29 cellular contexts compared by ENCODE assay signal in the genomic region with DNA sequence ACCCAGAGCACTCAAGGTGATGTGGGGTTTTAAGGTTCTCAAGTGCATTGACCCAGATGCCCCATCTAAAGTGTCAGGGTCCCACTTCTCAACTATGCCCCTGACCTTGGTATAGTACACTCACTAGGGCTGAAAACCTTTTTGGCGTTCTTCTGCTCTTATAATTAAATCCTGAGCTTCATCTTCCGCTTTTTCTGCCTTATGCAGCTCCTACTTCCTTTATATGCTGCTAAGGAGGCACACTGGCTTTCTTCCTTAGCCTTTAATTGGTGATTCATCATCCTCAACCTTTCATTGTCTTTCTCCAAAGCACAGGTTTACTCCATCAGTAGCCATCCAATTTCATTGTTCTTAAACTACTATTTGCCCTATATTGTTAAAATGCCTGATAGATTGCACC.
"Had no signal": no experiment of that assay in that cellular context is flagged by ENCODE, and none has a peak within 500 bp of the region (broad histone marks: within the 10 kb centered on the region; RNA-seq: fewer than 3 reads in every experiment).

No MANE protein-coding gene starts in this region.

- H3K27ac ChIP-seq: brain microvascular endothelial cell, esophagus muscularis mucosa, foreskin keratinocyte, heart right ventricle, left lung, lower lobe of right lung, parathyroid adenoma, right atrium auricular region, stomach, suprapubic skin, tibial nerve had no signal

- H3K4me1 ChIP-seq: esophagus muscularis mucosa, foreskin keratinocyte, parathyroid adenoma, right atrium auricular region had no signal

- ATAC-seq: activated T-cell treated with anti-CD3 and anti-CD28 coated beads, Interleukin-2, amount 50 U/mL, for 4 hours; activated T-helper 17 cell treated with anti-CD3 and anti-CD28 coated beads, Interleukin-2, amount 50 U/mL, for 72 hours; foreskin keratinocyte; heart right ventricle; left lung; lower lobe of right lung; naive thymus-derived CD8-positive, alpha-beta T cell; stimulated activated naive B cell treated with anti-CD40 and anti-IgM and Interleukin-4, amounts not matched to agents 10 μg/mL and 1 μg/mL and 100 μg/mL, for 72 hours had no signal

- H3K4me3 ChIP-seq: esophagus muscularis mucosa, heart right ventricle, left lung, lower lobe of right lung, right atrium auricular region, stomach, suprapubic skin, tibial nerve had no signal

- H3K27me3 ChIP-seq: brain microvascular endothelial cell, esophagus muscularis mucosa, foreskin keratinocyte, heart right ventricle, left lung, right atrium auricular region, stomach, suprapubic skin, tibial nerve had no signal

- DNase-seq: activated CD4-positive, alpha-beta memory T cell treated with anti-CD3 and anti-CD28 coated beads, Interleukin-2, amount 10 ng/mL, durations not matched to agents 7 days and 5 days; activated CD4-positive, alpha-beta T cell treated with anti-CD3 and anti-CD28 coated beads for 1 hour; activated CD4-positive, alpha-beta T cell treated with anti-CD3 and anti-CD28 coated beads, Interleukin-2, amount 10 ng/mL, durations not matched to agents 7 days and 5 days; activated CD8-positive, alpha-beta memory T cell treated with anti-CD3 and anti-CD28 coated beads, Interleukin-2, amount 50 U/mL, for 48 hours; activated gamma-delta T cell treated with Interleukin-2 at 50 U/mL for 16 hours; activated naive CD4-positive, alpha-beta T cell treated with anti-CD3 and anti-CD28 coated beads, Interleukin-2, amount 50 U/mL, for 16 hours; activated T-cell treated with anti-CD3 and anti-CD28 coated beads, Interleukin-2, amount 50 U/mL, for 4 hours; amniotic stem cell; brain microvascular endothelial cell; central memory CD4-positive, alpha-beta T cell; effector CD4-positive, alpha-beta T cell; heart right ventricle; left lung; lower lobe of right lung; mesenchymal stem cell; naive thymus-derived CD8-positive, alpha-beta T cell; nucleus accumbens; stimulated activated CD4-positive, alpha-beta T cell treated with anti-CD3 and anti-CD28 coated beads, Interleukin-15, amount 100 ng/mL, for 24 hours; stimulated activated CD4-positive, alpha-beta T cell treated with anti-CD3 and anti-CD28 coated beads, Interleukin-2, amount 100 ng/mL, for 24 hours; stimulated activated naive B cell treated with anti-CD40 and anti-IgM and Interleukin-4, amounts not matched to agents 10 μg/mL and 1 μg/mL and 100 μg/mL, for 72 hours; stomach; T1000 had no signal

- H3K9me3 ChIP-seq: esophagus muscularis mucosa, heart right ventricle, left lung, lower lobe of right lung, right atrium auricular region, stomach, suprapubic skin, tibial nerve had no signal
